8 cellular contexts compared by ENCODE assay signal in genomic region chr13:102394158-102395053, GRCh38. TPM values are rescaled to one million over a fixed set of nuclear protein-coding genes. Genes with fewer than 3 reads are reported as not detected.
A peak's percentile ranks its signal among the peaks of the same experiment; 100 is the strongest.
DNase-seq lines count a peak whose midpoint lies in the region; ATAC-seq and TF ChIP-seq lines count a peak whose summit lies in the region.

No MANE protein-coding gene starts in this region.

- ATAC-seq in GM21515 (IDR thresholded peaks at IDR 0.05; ENCODE audit: unreplicated experiment): peak; percentile 98

- H3K9me3 ChIP-seq in cardiac muscle cell (ENCODE audit: low read depth): no peaks in the 10 kb centered on the region
- H3K9me3 ChIP-seq in ovary: no peaks in the 10 kb centered on the region
- no peaks in the 10 kb centered on the region for H3K9me3 ChIP-seq in thymus (ENCODE audit: control insufficient read depth)

- H3K36me3 ChIP-seq in cardiac muscle cell: no peaks in the 10 kb centered on the region
- no peaks in the 10 kb centered on the region for H3K36me3 ChIP-seq in ovary
- H3K36me3 ChIP-seq in thymus (ENCODE audit: control insufficient read depth, insufficient read depth): no peaks in the 10 kb centered on the region

- no peaks in the 10 kb centered on the region for H3K9me3 Mint-ChIP-seq in IgD-negative memory B cell
- peaks cover 7% of the 10 kb centered on the region for H3K9me3 Mint-ChIP-seq in activated naive CD8-positive, alpha-beta T cell treated with anti-CD3 and anti-CD28 coated beads for 36 hours

- TF ChIP-seq POLR2A in ovary (IDR thresholded peaks at IDR 0.05): peak; percentile 31

- TF ChIP-seq CTCF in cardiac muscle cell (IDR thresholded peaks at IDR 0.05; ENCODE audit: low read depth, low read length) (peak; percentile 26), ovary (IDR thresholded peaks at IDR 0.05) (no peak)

- H3K27me3 Mint-ChIP-seq in IgD-negative memory B cell: peaks cover 13% of the 10 kb centered on the region
- peaks cover 23% of the 10 kb centered on the region for H3K27me3 Mint-ChIP-seq in activated naive CD8-positive, alpha-beta T cell treated with anti-CD3 and anti-CD28 coated beads for 36 hours

- H3K4me1 ChIP-seq in cardiac muscle cell (ENCODE audit: low read depth) (no peaks in the 10 kb centered on the region), ovary (ENCODE audit: insufficient read depth) (peaks cover 1% of the 10 kb centered on the region), thymus (ENCODE audit: control insufficient read depth, insufficient read depth, low read length) (peaks cover 12% of the 10 kb centered on the region)

- H3K36me3 Mint-ChIP-seq in IgD-negative memory B cell: no peaks in the 10 kb centered on the region
- peaks cover 10% of the 10 kb centered on the region for H3K36me3 Mint-ChIP-seq in activated naive CD8-positive, alpha-beta T cell treated with anti-CD3 and anti-CD28 coated beads for 36 hours

- intact Hi-C loops in ovary (cut with DNase I): no loop called here

- H3K27me3 ChIP-seq in cardiac muscle cell: peaks cover 37% of the 10 kb centered on the region
- no peaks in the 10 kb centered on the region for H3K27me3 ChIP-seq in ovary
- H3K27me3 ChIP-seq in thymus (ENCODE audit: control insufficient read depth, insufficient read depth): peaks cover 8% of the 10 kb centered on the region

- peak overlapping the region; percentile 4 for H3K27ac ChIP-seq in cardiac muscle cell
- H3K27ac ChIP-seq in ovary: peak overlapping the region in 1 of 2 donors; percentile 16
- no peak overlapping the region for H3K27ac ChIP-seq in thymus (ENCODE audit: low read depth)

- DNase-seq in DMS 273 (lab: John Stamatoyannopoulos, UW; ENCODE audit: unreplicated experiment) (peak; percentile 95), SIG-M5 treated with dmso at 0.1 percent for 504 hours (lab: John Stamatoyannopoulos, UW; ENCODE audit: unreplicated experiment) (peak; percentile 41), cardiac muscle cell (ENCODE audit: low read depth in 1 of 2, low spot score in 1 of 2) (peak; percentile 92 to 93), ovary (peak; percentile 91 to 97 (median 93))
- DNase-seq in activated naive CD8-positive, alpha-beta T cell treated with anti-CD3 and anti-CD28 coated beads for 36 hours: peak; percentile 95

- peak overlapping the region; percentile 80 to 87 (median 84) for H3K27ac Mint-ChIP-seq in IgD-negative memory B cell
- H3K27ac Mint-ChIP-seq in activated naive CD8-positive, alpha-beta T cell treated with anti-CD3 and anti-CD28 coated beads for 36 hours: peak overlapping the region; percentile 86

- 0 to 1% (median 1%) methylated on average over 54 to 72 of the region's 72 CpGs for WGBS in ovary, 3 donors
- 2% methylated on average over 72 of the region's 72 CpGs for WGBS in thymus

- H3K4me3 Mint-ChIP-seq in IgD-negative memory B cell: peak overlapping the region; percentile 85 to 95 (median 93)
- peak overlapping the region; percentile 83 for H3K4me3 Mint-ChIP-seq in activated naive CD8-positive, alpha-beta T cell treated with anti-CD3 and anti-CD28 coated beads for 36 hours

- peaks cover 2 to 15% (median 4%) of the 10 kb centered on the region in 3 donors for H3K4me1 Mint-ChIP-seq in IgD-negative memory B cell
- peaks cover 19% of the 10 kb centered on the region for H3K4me1 Mint-ChIP-seq in activated naive CD8-positive, alpha-beta T cell treated with anti-CD3 and anti-CD28 coated beads for 36 hours

- H3K4me3 ChIP-seq in cardiac muscle cell (peak overlapping the region; percentile 68), ovary (peak overlapping the region; percentile 71), thymus (ENCODE audit: low read length) (peak overlapping the region; percentile 83)

- TF ChIP-seq EP300 in ovary (IDR thresholded peaks at IDR 0.05): no peak

RNA-seq across cellular contexts. Expression of gene FGF14, which starts 7.4 kb away (rescaled TPM):
- polyA plus RNA-seq in IgD-negative memory B cell (not detected), cardiac muscle cell (0.09 TPM in 1 of 2 replicates, not detected in the other), ovary (under 1 TPM; 0.06 to 0.80 TPM), thymus (0.05 TPM)
- total RNA-seq in activated naive CD8-positive, alpha-beta T cell treated with anti-CD3 and anti-CD28 coated beads for 36 hours: not detected
- total RNA-seq in cardiac muscle cell (not detected in 2 replicates), ovary (1 to 10 TPM in 2 of 7 donors, under 1 TPM in 3, not detected in 2; 0.43 to 4.8 (median 0.60) TPM)

Comparison
In these comparisons a context has a peak if more than half of its experiments do, and no peak if none do; other contexts are left out.
1. DNase-seq: peak in every context shown above with its lines; median percentile 95 in DMS 273; 95 in activated naive CD8-positive, alpha-beta T cell treated with anti-CD3 and anti-CD28 coated beads for 36 hours; 93 in ovary; 92 in cardiac muscle cell; 41 in SIG-M5 treated with dmso at 0.1 percent for 504 hours.